Comparison of ENCODE assay signal across 9 cellular contexts in the genomic region with DNA sequence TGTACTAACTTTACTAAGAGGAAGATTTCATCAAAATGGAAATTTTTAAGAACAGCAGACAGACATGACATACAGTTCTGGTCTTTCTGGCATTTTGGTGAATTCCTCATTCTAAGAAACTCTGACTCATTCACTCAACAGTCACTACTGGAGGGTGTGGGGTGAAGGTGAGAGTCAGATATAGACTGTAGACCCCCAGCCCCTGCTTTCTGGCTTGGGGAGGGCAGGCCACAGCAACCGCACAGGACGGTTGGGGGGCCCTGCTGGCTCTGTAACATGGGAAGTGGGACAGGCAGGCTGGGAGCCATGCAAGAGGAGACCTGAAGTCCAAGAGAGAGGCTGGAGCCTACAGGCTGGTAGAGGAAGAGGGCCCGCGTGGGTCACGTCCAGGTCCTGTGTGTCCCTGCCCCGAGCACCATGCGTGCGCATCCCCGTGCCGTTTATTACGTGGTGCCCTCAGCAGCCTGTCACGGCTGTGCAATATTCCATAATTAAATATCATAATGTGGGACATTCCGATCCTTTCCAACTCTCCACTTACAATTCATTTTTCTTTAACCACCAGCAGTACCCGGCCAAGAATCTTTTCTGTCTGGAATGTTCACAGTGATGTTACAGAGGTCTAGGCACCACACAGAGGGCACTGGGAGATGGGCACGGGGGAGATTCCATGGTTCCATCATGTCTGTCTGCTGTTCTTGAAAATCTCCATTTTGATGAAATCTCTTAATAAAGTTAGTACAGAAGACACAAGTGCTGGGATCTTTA.
A peak's percentile ranks its signal among the peaks of the same experiment; 100 is the strongest.
DNase-seq lines count a peak whose midpoint lies in the region; ATAC-seq and TF ChIP-seq lines count a peak whose summit lies in the region.
"Had no signal": no experiment of that assay in that cellular context is flagged by ENCODE, and none has a peak within 500 bp of the region (broad histone marks: within the 10 kb centered on the region; RNA-seq: fewer than 3 reads in every experiment).

No MANE protein-coding gene starts in this region.

- no peak for TF ChIP-seq CTCF in transverse colon (IDR thresholded peaks at IDR 0.05)

- H3K36me3 ChIP-seq in effector memory CD4-positive, alpha-beta T cell (ENCODE audit: control insufficient read depth, insufficient read depth, low read length) = peaks cover 6% of the 10 kb centered on the region
- H3K36me3 ChIP-seq in transverse colon = no peaks in the 10 kb centered on the region

- in situ Hi-C loops in transverse colon (cut with MboI; ENCODE audit: low pct_ligation_motif_present in 1 of 4, low pct_unique_long_range_greater_than_20kb in 1 of 4, low sequenced_read_pairs in 3 of 4) = loop anchor here in 3 of 4 donors (25.0 kb wide), 1 partner anchor 115 kb away; no protein-coding TSS in a partner anchor

- 82 to 90% methylated on average over 10 to 15 of the region's 15 CpGs for WGBS in transverse colon (ENCODE audit: low coverage in 1 of 2), 2 donors

- H3K27ac ChIP-seq in effector memory CD4-positive, alpha-beta T cell (ENCODE audit: insufficient read depth, low read length, poor library complexity, severe bottlenecking) = peak overlapping the region; percentile 85
- no peak overlapping the region for H3K27ac ChIP-seq in transverse colon

- no peaks in the 10 kb centered on the region for H3K27me3 ChIP-seq in effector memory CD4-positive, alpha-beta T cell (replicated peaks; ENCODE audit: control insufficient read depth, insufficient read depth, low read length, poor library complexity, severe bottlenecking)
- no peaks in the 10 kb centered on the region for H3K27me3 ChIP-seq in transverse colon

- H3K9me3 ChIP-seq in effector memory CD4-positive, alpha-beta T cell (ENCODE audit: control insufficient read depth, low read length) = no peaks in the 10 kb centered on the region
- no peaks in the 10 kb centered on the region for H3K9me3 ChIP-seq in transverse colon

- H3K4me3 ChIP-seq in effector memory CD4-positive, alpha-beta T cell (ENCODE audit: insufficient read depth, low read depth, low read length, poor library complexity, severe bottlenecking) = no peak overlapping the region
- no peak overlapping the region for H3K4me3 ChIP-seq in transverse colon

- intact Hi-C loops in Right ventricle myocardium inferior (cut with DNase I) (loop anchor here (10.0 kb wide), 1 partner anchor 58 kb away; no protein-coding TSS in a partner anchor), transverse colon (cut with DNase I; ENCODE audit: low total_unique reads) (no loop called here)

- no peak for TF ChIP-seq POLR2A in transverse colon (IDR thresholded peaks at IDR 0.05)

- peak; percentile 55 for DNase-seq in activated CD4-positive, CD25-positive, alpha-beta regulatory T cell treated with anti-CD3 and anti-CD28 coated beads, Interleukin-2, amount 50 U/mL, for 72 hours
- peak in 2 of 3 donors; percentile 31 to 72 for DNase-seq in effector memory CD4-positive, alpha-beta T cell
- peak; percentile 55 for DNase-seq in stimulated activated CD8-positive, alpha-beta memory T cell treated with anti-CD3 and anti-CD28 coated beads, Interleukin-7, amount 100 ng/mL, for 24 hours (ENCODE audit: low read depth)
- DNase-seq in iPS-NIHi7 (ENCODE audit: extremely low spot score) (no peak), Right ventricle myocardium inferior (ENCODE audit: missing footprints) (no peak), transverse colon (no peak)
- DNase-seq: left ventricle myocardium superior had no signal

- peaks cover 90% of the 10 kb centered on the region for H3K4me1 ChIP-seq in effector memory CD4-positive, alpha-beta T cell (ENCODE audit: control insufficient read depth, insufficient read depth, low read length, poor library complexity, severe bottlenecking)
- H3K4me1 ChIP-seq in transverse colon = peaks cover 0 to 9% (median 3%) of the 10 kb centered on the region in 4 donors

- TF ChIP-seq EP300 in transverse colon (IDR thresholded peaks at IDR 0.05; ENCODE audit: low read depth) = no peak

- peak; percentile 36 for ATAC-seq in HG02884 (IDR thresholded peaks at IDR 0.05; ENCODE audit: unreplicated experiment)
- no peak for ATAC-seq in GM21786 (IDR thresholded peaks at IDR 0.05; ENCODE audit: unreplicated experiment)
- no peak for ATAC-seq in Right ventricle myocardium inferior
- ATAC-seq: left ventricle myocardium superior had no signal

Comparison
In these comparisons a context has a peak if more than half of its experiments do, and no peak if none do; other contexts are left out.
1. DNase-seq: peak in activated CD4-positive, CD25-positive, alpha-beta regulatory T cell treated with anti-CD3 and anti-CD28 coated beads, Interleukin-2, amount 50 U/mL, for 72 hours (single experiment), effector memory CD4-positive, alpha-beta T cell (2 of 3) and stimulated activated CD8-positive, alpha-beta memory T cell treated with anti-CD3 and anti-CD28 coated beads, Interleukin-7, amount 100 ng/mL, for 24 hours (single experiment); none in iPS-NIHi7 (single experiment), Right ventricle myocardium inferior (single experiment) and transverse colon (single experiment).